Comparison of ENCODE assay signal across 27 cellular contexts in genomic region chr13:113608246-113608635, GRCh38. TPM values are rescaled to one million over a fixed set of nuclear protein-coding genes. Genes with fewer than 3 reads are reported as not detected.
DNase-seq lines count a peak whose midpoint lies in the region; ATAC-seq and TF ChIP-seq lines count a peak whose summit lies in the region.
"Had no signal": no experiment of that assay in that cellular context is flagged by ENCODE, and none has a peak within 500 bp of the region (broad histone marks: within the 10 kb centered on the region; RNA-seq: fewer than 3 reads in every experiment).

No MANE protein-coding gene starts in this region.

- no peak overlapping the region for H3K4me3 Mint-ChIP-seq in CD8-positive, alpha-beta T cell
- H3K4me3 Mint-ChIP-seq in WTC11: no peak overlapping the region
- H3K4me3 Mint-ChIP-seq: CD4-positive, alpha-beta T cell had no signal

- H3K4me2 ChIP-seq in osteoblast (ENCODE audit: insufficient read depth, low read length) (no peak overlapping the region), OCI-LY7 (ENCODE audit: low read length) (no peak overlapping the region)

- no peak for DNase-seq in CD8-positive, alpha-beta T cell
- no peak for DNase-seq in WTC11 (ENCODE audit: low spot score)
- DNase-seq in left kidney (ENCODE audit: low read depth, low spot score): peak; percentile 23
- DNase-seq in osteoblast (ENCODE audit: insufficient read length, low spot score, missing footprints): peak; percentile 52
- DNase-seq in RKO (ENCODE audit: low spot score): no peak
- DNase-seq in activated effector memory CD4-positive, alpha-beta T cell treated with Interleukin-2 at 50 U/mL for 16 hours: no peak
- no peak for DNase-seq in OCI-LY7 (ENCODE audit: low spot score)
- DNase-seq in NCI-H187 (lab: John Stamatoyannopoulos, UW): no peak
- DNase-seq: activated T-cell treated with anti-CD3 and anti-CD28 coated beads for 4 hours; CD4-positive, alpha-beta T cell; DMS 273 treated with DMSO at 0.1 percent for 48 hours; dorsolateral prefrontal cortex; KG1; NCI-H1417; NCI-H2081; NCI-H226; NCI-H748 treated with DMSO at 0.1 percent for 48 hours; stimulated activated CD4-positive, alpha-beta T cell treated with anti-CD3 and anti-CD28 coated beads, Interleukin-12 subunit alpha, Interleukin-12 subunit beta, amount 100 ng/mL, for 4 hours; stimulated activated CD4-positive, alpha-beta T cell treated with anti-CD3 and anti-CD28 coated beads, Interleukin-4, amount 100 ng/mL, for 1 hour; T-helper 17 cell had no signal

- POLR2A ChIA-PET in CD8-positive, alpha-beta T cell (lab: Charles Lee): no interaction called here
- POLR2A ChIA-PET in WTC11 (lab: Charles Lee) (no interaction called here), OCI-LY7 (lab: Charles Lee) (no interaction called here)

- H3K4me3 ChIP-seq in CD8-positive, alpha-beta T cell (ENCODE audit: low read depth, low read length): no peak overlapping the region
- no peak overlapping the region for H3K4me3 ChIP-seq in osteoblast (ENCODE audit: insufficient read depth, low read length)
- no peak overlapping the region for H3K4me3 ChIP-seq in OCI-LY7 (ENCODE audit: low read depth, low read length, poor library complexity, severe bottlenecking)
- H3K4me3 ChIP-seq: dorsolateral prefrontal cortex, HAP-1, right lobe of liver, SK-N-MC had no signal

- no peaks in the 10 kb centered on the region for H3K27me3 Mint-ChIP-seq in CD8-positive, alpha-beta T cell (ENCODE audit: low read depth)
- no peaks in the 10 kb centered on the region for H3K27me3 Mint-ChIP-seq in WTC11 (ENCODE audit: low read depth)
- H3K27me3 Mint-ChIP-seq: CD4-positive, alpha-beta T cell; progenitor cell of endocrine pancreas; T-helper 17 cell had no signal

- no peaks in the 10 kb centered on the region for H3K27me3 ChIP-seq in CD8-positive, alpha-beta T cell (ENCODE audit: insufficient read depth, low read length)
- H3K27me3 ChIP-seq in osteoblast (ENCODE audit: insufficient read depth, low read length): no peaks in the 10 kb centered on the region
- H3K27me3 ChIP-seq: dorsolateral prefrontal cortex, right lobe of liver had no signal

- peaks cover 4% of the 10 kb centered on the region for H3K36me3 ChIP-seq in CD8-positive, alpha-beta T cell (ENCODE audit: insufficient read depth, low read length)
- peaks cover 32% of the 10 kb centered on the region for H3K36me3 ChIP-seq in osteoblast (ENCODE audit: insufficient read depth, low read length)
- peaks cover 81% of the 10 kb centered on the region for H3K36me3 ChIP-seq in OCI-LY7 (ENCODE audit: insufficient read depth, low read length)

- H4K20me1 ChIP-seq in osteoblast (ENCODE audit: insufficient read depth, low read length) (peaks cover 59% of the 10 kb centered on the region), OCI-LY7 (ENCODE audit: insufficient read depth, low read length) (no peaks in the 10 kb centered on the region; the same call in 1 of the 2 replicates)

- no peaks in the 10 kb centered on the region for H3K9me3 Mint-ChIP-seq in CD8-positive, alpha-beta T cell
- no peaks in the 10 kb centered on the region for H3K9me3 Mint-ChIP-seq in WTC11
- H3K9me3 Mint-ChIP-seq: CD4-positive, alpha-beta T cell had no signal

- no TSS peak for BruUV-seq in OCI-LY7 (replicated peaks; lab: Mats Ljungman, UMichigan)

- H3K9me2 ChIP-seq in OCI-LY7 (ENCODE audit: insufficient read depth, low read length): no peaks in the 10 kb centered on the region

- no peak overlapping the region for H2AFZ ChIP-seq in osteoblast (ENCODE audit: low read length)
- H2AFZ ChIP-seq in OCI-LY7 (ENCODE audit: low read length): no peak overlapping the region

- H3K9me3 ChIP-seq in CD8-positive, alpha-beta T cell (ENCODE audit: low read length): no peaks in the 10 kb centered on the region
- H3K9me3 ChIP-seq in osteoblast (ENCODE audit: low read depth, low read length) (no peaks in the 10 kb centered on the region), OCI-LY7 (ENCODE audit: low read length) (no peaks in the 10 kb centered on the region)
- H3K9me3 ChIP-seq: HAP-1, right lobe of liver had no signal

- peaks cover 42% of the 10 kb centered on the region for H3K36me3 Mint-ChIP-seq in CD8-positive, alpha-beta T cell
- H3K36me3 Mint-ChIP-seq in WTC11: peaks cover 14% of the 10 kb centered on the region

- no peak overlapping the region for H3K27ac ChIP-seq in CD8-positive, alpha-beta T cell (ENCODE audit: low read depth, low read length)
- H3K27ac ChIP-seq in osteoblast (ENCODE audit: low read depth, low read length) (no peak overlapping the region), OCI-LY7 (ENCODE audit: low read depth, low read length, poor library complexity, severe bottlenecking) (no peak overlapping the region)
- H3K27ac ChIP-seq: right lobe of liver, RWPE1, SK-N-MC had no signal

- intact Hi-C loops in CD8-positive, alpha-beta T cell (cut with DNase I, micrococcal nuclease): no loop called here
- intact Hi-C loops in OCI-LY7 (cut with micrococcal nuclease; ENCODE audit: unreplicated experiment): no loop called here

- no peak for TF ChIP-seq CTCF in CD8-positive, alpha-beta T cell (IDR thresholded peaks at IDR 0.05)
- TF ChIP-seq CTCF in WTC11 (IDR thresholded peaks at IDR 0.05) (no peak), osteoblast (IDR thresholded peaks at IDR 0.05; ENCODE audit: extremely low read depth, low read depth, low read length) (no peak), OCI-LY7 (conservative IDR thresholded peaks at IDR 0.05; ENCODE audit: low read length) (no peak)

- H3K4me1 Mint-ChIP-seq in CD8-positive, alpha-beta T cell (ENCODE audit: low read depth): peaks cover 23% of the 10 kb centered on the region
- no peaks in the 10 kb centered on the region for H3K4me1 Mint-ChIP-seq in WTC11

- H3K27ac Mint-ChIP-seq in CD8-positive, alpha-beta T cell: peak overlapping the region; percentile 25
- H3K27ac Mint-ChIP-seq in WTC11: peak overlapping the region; percentile 57
- H3K27ac Mint-ChIP-seq: CD4-positive, alpha-beta T cell; progenitor cell of endocrine pancreas; T-helper 17 cell had no signal

- H3K79me2 ChIP-seq in osteoblast (ENCODE audit: insufficient read depth, low read length) (peaks cover 99% of the 10 kb centered on the region), OCI-LY7 (ENCODE audit: insufficient read depth, low read depth, low read length) (peaks cover 13% of the 10 kb centered on the region; the same call in 1 of the 2 replicates)

- CTCF ChIA-PET in CD8-positive, alpha-beta T cell (lab: Charles Lee): no interaction called here
- CTCF ChIA-PET in WTC11 (lab: Charles Lee): no interaction called here
- CTCF ChIA-PET in OCI-LY7 (lab: Charles Lee; ENCODE audit: unreplicated experiment): no interaction called here

- H3K4me1 ChIP-seq in CD8-positive, alpha-beta T cell (ENCODE audit: insufficient read depth, low read length): peaks cover 4% of the 10 kb centered on the region
- no peaks in the 10 kb centered on the region for H3K4me1 ChIP-seq in osteoblast (ENCODE audit: insufficient read depth, low read length)
- H3K4me1 ChIP-seq in OCI-LY7 (ENCODE audit: insufficient read depth, low read length, poor library complexity, severe bottlenecking): no peaks in the 10 kb centered on the region
- H3K4me1 ChIP-seq: HAP-1, right lobe of liver had no signal

- no peak for ATAC-seq in CD8-positive, alpha-beta T cell
- ATAC-seq in WTC11: no peak

TF ChIP-seq in WTC11, 78 proteins besides CTCF, POLR2A, EP300 and RAD21 (continues in another document):
- TF ChIP-seq HMGA2 (CRISPR knock-in tag; IDR thresholded peaks at IDR 0.05) (no peak), OVOL2 (CRISPR knock-in tag; IDR thresholded peaks at IDR 0.05; ENCODE audit: borderline replicate concordance) (no peak), SOX15 (CRISPR knock-in tag; IDR thresholded peaks at IDR 0.05) (no peak), MYBL2 (CRISPR knock-in tag; IDR thresholded peaks at IDR 0.05) (no peak), ZNF671 (CRISPR knock-in tag; IDR thresholded peaks at IDR 0.05) (no peak), MXD4 (CRISPR knock-in tag; IDR thresholded peaks at IDR 0.05; ENCODE audit: borderline replicate concordance) (no peak)
- TF ChIP-seq, protein P1, sequence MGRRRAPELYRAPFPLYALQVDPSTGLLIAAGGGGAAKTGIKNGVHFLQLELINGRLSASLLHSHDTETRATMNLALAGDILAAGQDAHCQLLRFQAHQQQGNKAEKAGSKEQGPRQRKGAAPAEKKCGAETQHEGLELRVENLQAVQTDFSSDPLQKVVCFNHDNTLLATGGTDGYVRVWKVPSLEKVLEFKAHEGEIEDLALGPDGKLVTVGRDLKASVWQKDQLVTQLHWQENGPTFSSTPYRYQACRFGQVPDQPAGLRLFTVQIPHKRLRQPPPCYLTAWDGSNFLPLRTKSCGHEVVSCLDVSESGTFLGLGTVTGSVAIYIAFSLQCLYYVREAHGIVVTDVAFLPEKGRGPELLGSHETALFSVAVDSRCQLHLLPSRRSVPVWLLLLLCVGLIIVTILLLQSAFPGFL (CRISPR knock-in tag; IDR thresholded peaks at IDR 0.05; ENCODE audit: borderline replicate concordance): no peak

RNA-seq across cellular contexts. Expression of gene TFDP1, which starts 23.7 kb away (rescaled TPM):
- 10 to 100 TPM; 17.1 to 19.8 TPM for total RNA-seq in CD8-positive, alpha-beta T cell
- total RNA-seq in WTC11 (2021) (52.6 to 61.2 TPM (median 54.1 TPM) in 3 replicates), osteoblast (48.6 and 56.8 TPM in 2 replicates), OCI-LY7 (2022) (111 and 119 TPM in 2 replicates)
- total RNA-seq in OCI-LY7 (2014; rRNA removed; shearing (Covaris generic)): 81.2 and 87.9 TPM in 2 replicates

RNA-seq across cellular contexts. Expression of gene ATP4B, which starts 49.8 kb away (rescaled TPM):
- not detected for total RNA-seq in CD8-positive, alpha-beta T cell
- total RNA-seq in WTC11 (2021): not detected in 3 replicates
- total RNA-seq in osteoblast: not detected in 2 replicates
- total RNA-seq in OCI-LY7 (2014; rRNA removed; shearing (Covaris generic)): not detected in 2 replicates
- total RNA-seq in OCI-LY7 (2022): not detected in 2 replicates
- total RNA-seq: CD4-positive, alpha-beta T cell; dorsolateral prefrontal cortex; HT1080; lower leg skin; progenitor cell of endocrine pancreas; right lobe of liver; T-helper 17 cell had no signal

RNA-seq across cellular contexts. Expression of gene GRK1, which starts 58.8 kb away (rescaled TPM):
- total RNA-seq in CD8-positive, alpha-beta T cell: not detected
- 0.11 to 0.21 TPM (median 0.17 TPM) in 3 replicates for total RNA-seq in WTC11 (2021)
- total RNA-seq in osteoblast: not detected in 2 replicates
- not detected in 2 replicates for total RNA-seq in OCI-LY7 (2014; rRNA removed; shearing (Covaris generic))
- total RNA-seq in OCI-LY7 (2022): not detected in 2 replicates
- total RNA-seq: CD4-positive, alpha-beta T cell; HT1080; lower leg skin; right lobe of liver had no signal

Comparison
In these comparisons a context has a peak if more than half of its experiments do, and no peak if none do; other contexts are left out.
1. DNase-seq: peak in left kidney (single experiment) and osteoblast (single experiment); none in CD8-positive, alpha-beta T cell (0 of 7), WTC11 (single experiment), RKO (single experiment), activated effector memory CD4-positive, alpha-beta T cell treated with Interleukin-2 at 50 U/mL for 16 hours (single experiment), OCI-LY7 (single experiment) and NCI-H187 (0 of 2).